Comparison of ENCODE assay signal across 10 cellular contexts in genomic region chr9:121206516-121207370, GRCh38. TPM values are rescaled to one million over a fixed set of nuclear protein-coding genes. Genes with fewer than 3 reads are reported as not detected.
DNase-seq lines count a peak whose midpoint lies in the region; ATAC-seq and TF ChIP-seq lines count a peak whose summit lies in the region.
"Had no signal": no experiment of that assay in that cellular context is flagged by ENCODE, and none has a peak within 500 bp of the region (broad histone marks: within the 10 kb centered on the region; RNA-seq: fewer than 3 reads in every experiment).

No MANE protein-coding gene starts in this region.

- no peak for TF ChIP-seq CTCF in gastrocnemius medialis (IDR thresholded peaks at IDR 0.05 in 4 of 5, conservative IDR thresholded peaks at IDR 0.05 in 1 of 5)

- no peak overlapping the region for H3K4me3 ChIP-seq in gastrocnemius medialis

- H3K27me3 Mint-ChIP-seq in T-helper 1 cell treated with Interleukin-12 subunit alpha and Interleukin-12 subunit beta and Interleukin-4 antibody, amounts not matched to agents 30 μg/mL and 1 μg/mL, for 36 hours (ENCODE audit: low read depth), result no peaks in the 10 kb centered on the region

- H3K27ac ChIP-seq in gastrocnemius medialis, result no peak overlapping the region
- H3K27ac ChIP-seq: epithelial cell of prostate had no signal

- H3K9me3 ChIP-seq in gastrocnemius medialis, result no peaks in the 10 kb centered on the region

- ATAC-seq in GM18867 (IDR thresholded peaks at IDR 0.05; ENCODE audit: unreplicated experiment) (peak; percentile 35), HG02840 (IDR thresholded peaks at IDR 0.05; ENCODE audit: low FRiP score, unreplicated experiment) (peak; percentile 15), gastrocnemius medialis (no peak), HG02571 (IDR thresholded peaks at IDR 0.05; ENCODE audit: unreplicated experiment) (no peak)

- H3K27ac Mint-ChIP-seq in T-helper 1 cell treated with Interleukin-12 subunit alpha and Interleukin-12 subunit beta and Interleukin-4 antibody, amounts not matched to agents 30 μg/mL and 1 μg/mL, for 36 hours, result peak overlapping the region; percentile 57
- H3K27ac Mint-ChIP-seq: nephron had no signal

- TF ChIP-seq POLR2A in gastrocnemius medialis (IDR thresholded peaks at IDR 0.05), result no peak

- DNase-seq in A172 (ENCODE audit: low spot score) (peak; percentile 63), foreskin melanocyte (no peak), gastrocnemius medialis (no peak), SHP77 treated with DMSO at 0.1 percent for 48 hours (lab: John Stamatoyannopoulos, UW) (no peak)

- intact Hi-C loops in gastrocnemius medialis (cut with DNase I; ENCODE audit: low total_unique reads), result no loop called here

- no peaks in the 10 kb centered on the region for H3K9me3 Mint-ChIP-seq in T-helper 1 cell treated with Interleukin-12 subunit alpha and Interleukin-12 subunit beta and Interleukin-4 antibody, amounts not matched to agents 30 μg/mL and 1 μg/mL, for 36 hours
- H3K9me3 Mint-ChIP-seq: nephron had no signal

- in situ Hi-C loops in gastrocnemius medialis (cut with MboI; ENCODE audit: low sequenced_read_pairs in 4 of 4), result loop anchor here in 1 of 4 donors (25.0 kb wide), 1 partner anchor 106 kb away; no protein-coding TSS in a partner anchor

- H3K36me3 ChIP-seq in gastrocnemius medialis, result no peaks in the 10 kb centered on the region

- no peaks in the 10 kb centered on the region for H3K27me3 ChIP-seq in gastrocnemius medialis

- H3K4me1 Mint-ChIP-seq in T-helper 1 cell treated with Interleukin-12 subunit alpha and Interleukin-12 subunit beta and Interleukin-4 antibody, amounts not matched to agents 30 μg/mL and 1 μg/mL, for 36 hours (ENCODE audit: low read depth), result peaks cover 22% of the 10 kb centered on the region
- H3K4me1 Mint-ChIP-seq: nephron had no signal

- H3K4me1 ChIP-seq in gastrocnemius medialis, result peaks cover 0 to 4% of the 10 kb centered on the region in 2 donors

- peaks cover 4% of the 10 kb centered on the region for H3K36me3 Mint-ChIP-seq in T-helper 1 cell treated with Interleukin-12 subunit alpha and Interleukin-12 subunit beta and Interleukin-4 antibody, amounts not matched to agents 30 μg/mL and 1 μg/mL, for 36 hours (ENCODE audit: low read depth)

- H3K4me3 Mint-ChIP-seq in T-helper 1 cell treated with Interleukin-12 subunit alpha and Interleukin-12 subunit beta and Interleukin-4 antibody, amounts not matched to agents 30 μg/mL and 1 μg/mL, for 36 hours, result no peak overlapping the region
- H3K4me3 Mint-ChIP-seq: nephron had no signal

RNA-seq across cellular contexts. Expression of gene RAB14, which starts 5.1 kb away (rescaled TPM):
- total RNA-seq in A172 (2014; rRNA removed; shearing (Covaris generic)), result 39.4 and 39.5 TPM in 2 replicates
- 10 to 100 TPM; 18.7 to 26.8 (median 19.5) TPM for total RNA-seq in gastrocnemius medialis

Comparison
In these comparisons a context has a peak if more than half of its experiments do, and no peak if none do; other contexts are left out.
1. ATAC-seq: peak in GM18867 (single experiment) and HG02840 (single experiment); none in gastrocnemius medialis (0 of 2) and HG02571 (single experiment).